Comparison of ENCODE assay signal across 1 cellular context in genomic region chr6:30888472-30889137, GRCh38.
A peak's percentile ranks its signal among the peaks of the same experiment; 100 is the strongest.
TF ChIP-seq lines count a peak whose summit lies in the region.

No MANE protein-coding gene starts in this region.

TF ChIP-seq in HEK293, 187 proteins besides CTCF, POLR2A, EP300 and RAD21 (continued from another document):
- TF ChIP-seq ZEB2 (tag by site-specific recombination; IDR thresholded peaks at IDR 0.05) (0 out of 2 replicates have a peak, but pooled peaks have one; percentile 36), GLIS1 (tag by site-specific recombination; IDR thresholded peaks at IDR 0.05) (peak; percentile 89)
- TF ChIP-seq, protein P1, sequence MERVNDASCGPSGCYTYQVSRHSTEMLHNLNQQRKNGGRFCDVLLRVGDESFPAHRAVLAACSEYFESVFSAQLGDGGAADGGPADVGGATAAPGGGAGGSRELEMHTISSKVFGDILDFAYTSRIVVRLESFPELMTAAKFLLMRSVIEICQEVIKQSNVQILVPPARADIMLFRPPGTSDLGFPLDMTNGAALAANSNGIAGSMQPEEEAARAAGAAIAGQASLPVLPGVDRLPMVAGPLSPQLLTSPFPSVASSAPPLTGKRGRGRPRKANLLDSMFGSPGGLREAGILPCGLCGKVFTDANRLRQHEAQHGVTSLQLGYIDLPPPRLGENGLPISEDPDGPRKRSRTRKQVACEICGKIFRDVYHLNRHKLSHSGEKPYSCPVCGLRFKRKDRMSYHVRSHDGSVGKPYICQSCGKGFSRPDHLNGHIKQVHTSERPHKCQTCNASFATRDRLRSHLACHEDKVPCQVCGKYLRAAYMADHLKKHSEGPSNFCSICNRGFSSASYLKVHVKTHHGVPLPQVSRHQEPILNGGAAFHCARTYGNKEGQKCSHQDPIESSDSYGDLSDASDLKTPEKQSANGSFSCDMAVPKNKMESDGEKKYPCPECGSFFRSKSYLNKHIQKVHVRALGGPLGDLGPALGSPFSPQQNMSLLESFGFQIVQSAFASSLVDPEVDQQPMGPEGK (tag by site-specific recombination; IDR thresholded peaks at IDR 0.05): peak; percentile 57; the same call in 1 of the 2 replicates
